22 cellular contexts compared by ENCODE assay signal in genomic region chr1:180937012-180937372, GRCh38.
"Had no signal": no experiment of that assay in that cellular context is flagged by ENCODE, and none has a peak within 500 bp of the region (broad histone marks: within the 10 kb centered on the region; RNA-seq: fewer than 3 reads in every experiment).

No MANE protein-coding gene starts in this region.

- H3K36me3 ChIP-seq: MG63 had no signal

- H3K9me3 ChIP-seq: MG63, SK-N-SH had no signal

- H3K27ac ChIP-seq: KMS-11, RWPE1 had no signal

- H3K36me3 Mint-ChIP-seq: T-cell had no signal

- ATAC-seq: T-cell had no signal

- H3K9me3 Mint-ChIP-seq: T-cell had no signal

- H3K27me3 ChIP-seq: MG63 had no signal

- H3K4me3 Mint-ChIP-seq: T-cell had no signal

- H3K27ac Mint-ChIP-seq: T-cell had no signal

- H3K4me3 ChIP-seq: MG63 had no signal

- DNase-seq: IMR-90, MG63, NCI-H1092, NCI-H1105 treated with DMSO at 0.1 percent for 48 hours, NCI-H1417 treated with DMSO at 0.1 percent for 48 hours, NCI-H146, NCI-H1694 treated with DMSO at 0.1 percent for 48 hours, NCI-H2029, NCI-H2081 treated with DMSO at 0.1 percent for 48 hours, NCI-H2171, NCI-H226, NCI-H446, NCI-H510A, NCI-H524 treated with DMSO at 0.1 percent for 48 hours, NCI-H69, NCI-H774, SHP77, SK-N-SH, SW 1271, T-cell had no signal

- H3K9ac ChIP-seq: KMS-11, SK-N-SH had no signal

- H3K4me2 ChIP-seq: KMS-11, SK-N-SH had no signal
